In genomic region chr2:42928692-42929576, GRCh38 we compare ENCODE assay signal across 8 cellular contexts.
DNase-seq lines count a peak whose midpoint lies in the region; ATAC-seq and TF ChIP-seq lines count a peak whose summit lies in the region.

No MANE protein-coding gene starts in this region.

- H3K9ac ChIP-seq in PC-3 (ENCODE audit: low read length) (no peak overlapping the region), fibroblast of lung (ENCODE audit: insufficient read depth, low read length) (no peak overlapping the region)

- CTCF ChIA-PET in PC-3 (lab: Charles Lee), result no interaction called here

- no peaks in the 10 kb centered on the region for H3K79me2 ChIP-seq in PC-3 (ENCODE audit: low read length)
- H3K79me2 ChIP-seq in fibroblast of lung (ENCODE audit: control insufficient read depth, insufficient read depth, low read length), result no peaks in the 10 kb centered on the region

- intact Hi-C loops in PC-3 (cut with micrococcal nuclease), result no loop called here
- intact Hi-C loops in psoas muscle (cut with DNase I), result loop anchor here in 1 of 2 donors (10.0 kb wide), 1 partner anchor 64 kb away; no protein-coding TSS in a partner anchor

- ATAC-seq in PC-3, result peak; percentile 39; the same call in 1 of the 2 replicates
- no peak for ATAC-seq in psoas muscle
- no peak for ATAC-seq in GM19023 (IDR thresholded peaks at IDR 0.05; ENCODE audit: unreplicated experiment)
- ATAC-seq in GM21737 (IDR thresholded peaks at IDR 0.05; ENCODE audit: unreplicated experiment), result no peak

- H3K4me3 ChIP-seq in PC-3 (ENCODE audit: low read length) (no peak overlapping the region), fibroblast of lung (replicated peaks in 1 of 4; ENCODE audit: control extremely low read depth in 1 of 4, insufficient read depth in 1 of 4, low read depth in 3 of 4, low read length in 4 of 4) (no peak overlapping the region), psoas muscle (no peak overlapping the region)
- no peak overlapping the region for H3K4me3 ChIP-seq in effector memory CD4-positive, alpha-beta T cell (ENCODE audit: insufficient read depth, low read depth, low read length, poor library complexity, severe bottlenecking)

- POLR2A ChIA-PET in PC-3 (lab: Charles Lee; ENCODE audit: unreplicated experiment), result no interaction called here

- H3K27ac ChIP-seq in PC-3 (ENCODE audit: low read length), result no peak overlapping the region
- H3K27ac ChIP-seq in fibroblast of lung (ENCODE audit: insufficient read depth, low read length), result peak overlapping the region; percentile 48
- H3K27ac ChIP-seq in psoas muscle, result peak overlapping the region; percentile 81
- H3K27ac ChIP-seq in effector memory CD4-positive, alpha-beta T cell (ENCODE audit: insufficient read depth, low read length, poor library complexity, severe bottlenecking), result no peak overlapping the region

- H3K9me2 ChIP-seq in PC-3 (replicated peaks; ENCODE audit: low read length), result no peaks in the 10 kb centered on the region

- H3K27me3 ChIP-seq in PC-3 (ENCODE audit: low read length), result no peaks in the 10 kb centered on the region
- no peaks in the 10 kb centered on the region for H3K27me3 ChIP-seq in fibroblast of lung (ENCODE audit: control insufficient read depth, insufficient read depth, low read length)
- no peaks in the 10 kb centered on the region for H3K27me3 ChIP-seq in psoas muscle (ENCODE audit: insufficient read depth in 3 of 3, low read length in 2 of 3)
- no peaks in the 10 kb centered on the region for H3K27me3 ChIP-seq in effector memory CD4-positive, alpha-beta T cell (replicated peaks; ENCODE audit: control insufficient read depth, insufficient read depth, low read length, poor library complexity, severe bottlenecking)

- no peaks in the 10 kb centered on the region for H3K36me3 ChIP-seq in PC-3 (ENCODE audit: low read depth, low read length)
- H3K36me3 ChIP-seq in fibroblast of lung (ENCODE audit: control insufficient read depth, insufficient read depth, low read length), result no peaks in the 10 kb centered on the region
- no peaks in the 10 kb centered on the region for H3K36me3 ChIP-seq in psoas muscle (ENCODE audit: insufficient read depth in 1 of 2, low read depth in 1 of 2)
- H3K36me3 ChIP-seq in effector memory CD4-positive, alpha-beta T cell (ENCODE audit: control insufficient read depth, insufficient read depth, low read length), result no peaks in the 10 kb centered on the region

- H3K4me1 ChIP-seq in PC-3 (ENCODE audit: insufficient read depth, low read length) (no peaks in the 10 kb centered on the region), fibroblast of lung (ENCODE audit: control insufficient read depth, extremely low read depth, insufficient read depth, low read length) (peaks cover 61% of the 10 kb centered on the region), psoas muscle (peaks cover 69% of the 10 kb centered on the region)
- no peaks in the 10 kb centered on the region for H3K4me1 ChIP-seq in effector memory CD4-positive, alpha-beta T cell (ENCODE audit: control insufficient read depth, insufficient read depth, low read length, poor library complexity, severe bottlenecking)

- H3F3A ChIP-seq in PC-3 (ENCODE audit: low read length, unreplicated experiment), result no peaks in the 10 kb centered on the region

- no TSS peak for BruUV-seq in PC-3 (replicated peaks; lab: Mats Ljungman, UMichigan)

- H3K9me3 ChIP-seq in PC-3 (ENCODE audit: low read length), result no peaks in the 10 kb centered on the region
- H3K9me3 ChIP-seq in fibroblast of lung (ENCODE audit: control insufficient read depth, insufficient read depth, low read depth, low read length), result no peaks in the 10 kb centered on the region
- H3K9me3 ChIP-seq in psoas muscle, result no peaks in the 10 kb centered on the region
- H3K9me3 ChIP-seq in effector memory CD4-positive, alpha-beta T cell (ENCODE audit: control insufficient read depth, low read length), result no peaks in the 10 kb centered on the region

- H3K4me2 ChIP-seq in PC-3 (ENCODE audit: low read length), result no peak overlapping the region
- no peak overlapping the region for H3K4me2 ChIP-seq in fibroblast of lung (ENCODE audit: extremely low read depth, insufficient read depth, low read length)

- H2AFZ ChIP-seq in PC-3 (ENCODE audit: low read length) (no peak overlapping the region), fibroblast of lung (ENCODE audit: low read length) (no peak overlapping the region)

- DNase-seq in NCI-H146 (lab: John Stamatoyannopoulos, UW), result peak; percentile 29
- no peak for DNase-seq in NCI-H146 treated with DMSO at 0.1 percent for 48 hours (lab: John Stamatoyannopoulos, UW; ENCODE audit: unreplicated experiment)
- DNase-seq in PC-3, result peak; percentile 19
- peak; percentile 43 to 45 for DNase-seq in fibroblast of lung (ENCODE audit: low read depth in 2 of 2)
- no peak for DNase-seq in psoas muscle
- no peak for DNase-seq in effector memory CD4-positive, alpha-beta T cell

- TF ChIP-seq CTCF in PC-3 (conservative IDR thresholded peaks at IDR 0.05; ENCODE audit: low read depth, low read length) (peak; percentile 34; the same call in 1 of the 2 replicates), fibroblast of lung (conservative IDR thresholded peaks at IDR 0.05 in 1 of 2, IDR thresholded peaks at IDR 0.05 in 1 of 2; ENCODE audit: low read depth in 1 of 2, low read length in 2 of 2) (peak; percentile 56 to 62), psoas muscle (IDR thresholded peaks at IDR 0.05) (no peak)

- 54 to 59% (median 54%) methylated on average over 13 of the region's 13 CpGs for WGBS in psoas muscle, 3 donors

- no peaks in the 10 kb centered on the region for H4K20me1 ChIP-seq in PC-3 (ENCODE audit: low read length)
- no peaks in the 10 kb centered on the region for H4K20me1 ChIP-seq in fibroblast of lung (ENCODE audit: control insufficient read depth, extremely low read depth, insufficient read depth, low read length)

Comparison
In these comparisons a context has a peak if more than half of its experiments do, and no peak if none do; other contexts are left out.
1. DNase-seq: peak in NCI-H146 (single experiment), PC-3 (single experiment) and fibroblast of lung (2 of 2); none in NCI-H146 treated with DMSO at 0.1 percent for 48 hours (single experiment), psoas muscle (0 of 2) and effector memory CD4-positive, alpha-beta T cell (0 of 3).
2. H3K27ac ChIP-seq: peak in fibroblast of lung (single experiment) and psoas muscle (single experiment); none in PC-3 (single experiment) and effector memory CD4-positive, alpha-beta T cell (single experiment).